ENCODE assay signal across 35 cellular contexts in genomic region chrX:119040432-119040831, GRCh38. TPM values are rescaled to one million over a fixed set of nuclear protein-coding genes. Genes with fewer than 3 reads are reported as not detected.
DNase-seq lines count a peak whose midpoint lies in the region; ATAC-seq and TF ChIP-seq lines count a peak whose summit lies in the region.
"Had no signal": no experiment of that assay in that cellular context is flagged by ENCODE, and none has a peak within 500 bp of the region (broad histone marks: within the 10 kb centered on the region; RNA-seq: fewer than 3 reads in every experiment).

No MANE protein-coding gene starts in this region.

- H3K14ac ChIP-seq in IMR-90 (replicated peaks; ENCODE audit: low read depth, low read length): no peak overlapping the region

- in situ Hi-C loops in IMR-90 (cut with MboI; ENCODE audit: low sequenced_read_pairs): no loop called here

- intact Hi-C loops in IMR-90 (cut with micrococcal nuclease): no loop called here
- intact Hi-C loops in lower lobe of right lung (cut with DNase I): no loop called here

- H2BK15ac ChIP-seq in IMR-90 (ENCODE audit: low read depth, low read length) (no peak overlapping the region), mesendoderm (replicated peaks; ENCODE audit: low read depth) (no peak overlapping the region)

- no peak for TF ChIP-seq RAD21 in IMR-90 (IDR thresholded peaks at IDR 0.05; ENCODE audit: low read length)

- no peaks in the 10 kb centered on the region for H3K9me3 ChIP-seq in IMR-90 (ENCODE audit: control insufficient read depth, insufficient read depth, low read length)
- no peaks in the 10 kb centered on the region for H3K9me3 ChIP-seq in endodermal cell (ENCODE audit: control insufficient read depth, low read length)
- no peaks in the 10 kb centered on the region for H3K9me3 ChIP-seq in lower lobe of right lung
- H3K9me3 ChIP-seq: Caco-2, gastrocnemius medialis, HAP-1, spleen, testis had no signal

- H4K8ac ChIP-seq in IMR-90 (ENCODE audit: low read depth in 2 of 2, low read length in 2 of 2): no peak overlapping the region
- no peak overlapping the region for H4K8ac ChIP-seq in mesendoderm (ENCODE audit: low read depth, low read length)

- ATAC-seq in IMR-90 (ENCODE audit: low read depth): no peak; the same call in 1 of the 2 replicates
- no peak for ATAC-seq in lower lobe of right lung
- ATAC-seq in HG03565 (IDR thresholded peaks at IDR 0.05; ENCODE audit: unreplicated experiment): no peak
- ATAC-seq: activated naive CD4-positive, alpha-beta T cell treated with anti-CD3 and anti-CD28 coated beads, Interleukin-2, amount 50 U/mL, for 72 hours; effector memory CD8-positive, alpha-beta T cell had no signal

- no peaks in the 10 kb centered on the region for H3K27me3 ChIP-seq in ACC112 (ENCODE audit: insufficient read depth, low read length)
- H3K27me3 ChIP-seq in IMR-90 (ENCODE audit: control insufficient read depth, insufficient read depth, low read length): no peaks in the 10 kb centered on the region
- H3K27me3 ChIP-seq in endodermal cell (ENCODE audit: control insufficient read depth, insufficient read depth, low read length, poor library complexity, severe bottlenecking): no peaks in the 10 kb centered on the region
- no peaks in the 10 kb centered on the region for H3K27me3 ChIP-seq in mesendoderm (ENCODE audit: insufficient read depth, low read length, poor library complexity)
- no peaks in the 10 kb centered on the region for H3K27me3 ChIP-seq in lower lobe of right lung (ENCODE audit: low read depth)
- H3K27me3 ChIP-seq: cardiac muscle cell, gastrocnemius medialis, hepatocyte, spleen, testis had no signal

- H3K79me1 ChIP-seq in IMR-90 (ENCODE audit: low read depth in 1 of 2, low read length in 2 of 2) (no peaks in the 10 kb centered on the region), mesendoderm (ENCODE audit: low read length) (no peaks in the 10 kb centered on the region)

- H3K4me3 ChIP-seq in ACC112 (ENCODE audit: low read depth, low read length) (peak overlapping the region; percentile 57), IMR-90 (ENCODE audit: insufficient read depth, low read depth, low read length) (no peak overlapping the region), endodermal cell (ENCODE audit: low read length) (no peak overlapping the region), mesendoderm (ENCODE audit: low read length) (no peak overlapping the region), lower lobe of right lung (no peak overlapping the region)
- H3K4me3 ChIP-seq: cardiac muscle cell, gastrocnemius medialis, HAP-1, hepatocyte, spleen, testis had no signal

- no peak overlapping the region for H4K91ac ChIP-seq in IMR-90 (ENCODE audit: insufficient read depth, low read depth, low read length)

- H3K4ac ChIP-seq in IMR-90 (ENCODE audit: low read depth, low read length): no peak overlapping the region
- no peak overlapping the region for H3K4ac ChIP-seq in mesendoderm (ENCODE audit: low read depth, low read length)

- CTCF ChIA-PET in IMR-90 (lab: Yijun Ruan, JAX): interaction anchor here (1.0 kb wide), 1 partner anchor 26 kb away, joined by 3 read pairs; no protein-coding TSS in a partner anchor

- POLR2A ChIA-PET in IMR-90 (lab: Charles Lee; ENCODE audit: unreplicated experiment): no interaction called here

- peak overlapping the region; percentile 46 for H3K27ac Mint-ChIP-seq in endodermal cell
- H3K27ac Mint-ChIP-seq: activated CD4-positive, alpha-beta T cell treated with anti-CD3 and anti-CD28 coated beads, Interleukin-2, amount 10 ng/mL, durations not matched to agents 24 days and 14 days; activated naive CD4-positive, alpha-beta T cell treated with anti-CD3 and anti-CD28 coated beads, Interleukin-2, amount 50 U/mL, for 72 hours; effector memory CD8-positive, alpha-beta T cell; memory B cell; stimulated activated naive CD8-positive, alpha-beta T cell treated with anti-CD3 and anti-CD28 coated beads, Interleukin-15, Interleukin-2, amounts not matched to agents 100 ng/mL and 50 ng/mL, for 24 hours had no signal

- H3K79me2 ChIP-seq in ACC112 (ENCODE audit: control insufficient read depth, insufficient read depth, low read length, unreplicated experiment) (no peaks in the 10 kb centered on the region), mesendoderm (ENCODE audit: control insufficient read depth, insufficient read depth, low read length) (no peaks in the 10 kb centered on the region)
- H3K79me2 ChIP-seq: hepatocyte, parathyroid adenoma had no signal

- no peak overlapping the region for H2AFZ ChIP-seq in ACC112 (ENCODE audit: low read length, unreplicated experiment)
- peak overlapping the region; percentile 29 for H2AFZ ChIP-seq in IMR-90 (replicated peaks; ENCODE audit: low read length, poor library complexity)
- H2AFZ ChIP-seq: hepatocyte, parathyroid adenoma had no signal

- no peak overlapping the region for H3K4me3 Mint-ChIP-seq in endodermal cell
- H3K4me3 Mint-ChIP-seq: activated CD4-positive, alpha-beta T cell treated with anti-CD3 and anti-CD28 coated beads, Interleukin-2, amount 10 ng/mL, durations not matched to agents 24 days and 14 days; effector memory CD8-positive, alpha-beta T cell; memory B cell; stimulated activated naive CD8-positive, alpha-beta T cell treated with anti-CD3 and anti-CD28 coated beads, Interleukin-15, Interleukin-2, amounts not matched to agents 100 ng/mL and 50 ng/mL, for 24 hours had no signal

- DNase-seq in IMR-90 (no peak), endodermal cell (peak; percentile 43), mesendoderm (peak; percentile 31), lower lobe of right lung (no peak), SKM-1 (lab: John Stamatoyannopoulos, UW; ENCODE audit: unreplicated experiment) (no peak)
- DNase-seq in activated CD4-positive, CD25-positive, alpha-beta regulatory T cell treated with anti-CD3 and anti-CD28 coated beads, Interleukin-2, amount 50 U/mL, for 72 hours: no peak
- DNase-seq: activated CD4-positive, alpha-beta T cell treated with anti-CD3 and anti-CD28 coated beads, Interleukin-2, amount 10 ng/mL, durations not matched to agents 24 days and 14 days; activated effector memory CD4-positive, alpha-beta T cell treated with Interleukin-2 at 50 U/mL for 16 hours; Caco-2; cortex of kidney; effector memory CD8-positive, alpha-beta T cell; NCI-H146; NCI-H526 treated with DMSO at 0.1 percent for 48 hours; NK-92 treated with Interleukin-12 subunit alpha and Interleukin-12 subunit beta, amount 100 ng/mL, for 24 hours; SHP77 treated with DMSO at 0.1 percent for 48 hours; spleen; stimulated activated CD4-positive, alpha-beta T cell treated with anti-CD3 and anti-CD28 coated beads, Interleukin-2, amount 100 ng/mL, for 24 hours; WERI-Rb-1 had no signal

- H2BK5ac ChIP-seq in IMR-90 (ENCODE audit: low read depth, low read length, poor library complexity, severe bottlenecking): no peak overlapping the region
- no peak overlapping the region for H2BK5ac ChIP-seq in mesendoderm (ENCODE audit: low read length)

- H2AK9ac ChIP-seq in IMR-90 (replicated peaks; ENCODE audit: low read depth, low read length, poor library complexity): no peak overlapping the region

- no TSS peak for BruUV-seq in IMR-90 (replicated peaks; lab: Mats Ljungman, UMichigan)

- H3K4me1 ChIP-seq in ACC112 (ENCODE audit: control insufficient read depth, insufficient read depth, low read length, unreplicated experiment) (peaks cover 26% of the 10 kb centered on the region), IMR-90 (ENCODE audit: control insufficient read depth, insufficient read depth, low read length) (peaks cover 3% of the 10 kb centered on the region; the same call in 1 of the 2 replicates), endodermal cell (ENCODE audit: control insufficient read depth, insufficient read depth, low read length) (peaks cover 11% of the 10 kb centered on the region), mesendoderm (ENCODE audit: control insufficient read depth, low read depth, low read length) (no peaks in the 10 kb centered on the region), lower lobe of right lung (peaks cover 12% of the 10 kb centered on the region)
- H3K4me1 ChIP-seq: Caco-2, gastrocnemius medialis, HAP-1, parathyroid adenoma had no signal

- H3K36me3 ChIP-seq in ACC112 (ENCODE audit: insufficient read depth, low read length) (no peaks in the 10 kb centered on the region), IMR-90 (ENCODE audit: control insufficient read depth, insufficient read depth, low read length) (no peaks in the 10 kb centered on the region), endodermal cell (ENCODE audit: control insufficient read depth, insufficient read depth, low read length) (no peaks in the 10 kb centered on the region), mesendoderm (ENCODE audit: control insufficient read depth, insufficient read depth, low read length) (no peaks in the 10 kb centered on the region), lower lobe of right lung (no peaks in the 10 kb centered on the region)
- H3K36me3 ChIP-seq: cardiac muscle cell, gastrocnemius medialis, HAP-1, spleen, WERI-Rb-1 had no signal

- no peak overlapping the region for H3K4me2 ChIP-seq in IMR-90 (ENCODE audit: low read depth, low read length)
- no peak overlapping the region for H3K4me2 ChIP-seq in mesendoderm (ENCODE audit: low read length)
- H3K4me2 ChIP-seq: hepatocyte, KMS-11 had no signal

- H3K23ac ChIP-seq in IMR-90 (ENCODE audit: low read depth, low read length): no peak overlapping the region
- no peak overlapping the region for H3K23ac ChIP-seq in mesendoderm (ENCODE audit: low read length)

- H2BK120ac ChIP-seq in IMR-90 (ENCODE audit: low read depth, low read length): no peak overlapping the region
- no peak overlapping the region for H2BK120ac ChIP-seq in mesendoderm (ENCODE audit: low read depth, low read length)

- TF ChIP-seq CTCF in IMR-90 (conservative IDR thresholded peaks at IDR 0.05; ENCODE audit: low read depth, low read length): no peak
- no peak for TF ChIP-seq CTCF in endodermal cell (conservative IDR thresholded peaks at IDR 0.05)
- no peak for TF ChIP-seq CTCF in lower lobe of right lung (IDR thresholded peaks at IDR 0.05)

- no peak for TF ChIP-seq POLR2A in IMR-90 (IDR thresholded peaks at IDR 0.05; ENCODE audit: low read depth, low read length)

- H3K56ac ChIP-seq in IMR-90 (ENCODE audit: extremely low read depth, insufficient read depth, low read length) (no peak overlapping the region), mesendoderm (ENCODE audit: low read length) (no peak overlapping the region)

- no peak overlapping the region for H4K5ac ChIP-seq in IMR-90 (ENCODE audit: low read depth, low read length)
- H4K5ac ChIP-seq in mesendoderm (ENCODE audit: low read length): no peak overlapping the region

- H2BK20ac ChIP-seq in IMR-90 (ENCODE audit: low read depth, low read length): no peak overlapping the region

- no peak overlapping the region for H3K9ac ChIP-seq in IMR-90 (ENCODE audit: low read depth, low read length)
- no peak overlapping the region for H3K9ac ChIP-seq in endodermal cell (ENCODE audit: extremely low read depth, low read length, poor library complexity, severe bottlenecking)
- H3K9ac ChIP-seq in mesendoderm (ENCODE audit: low read length): no peak overlapping the region
- H3K9ac ChIP-seq: KMS-11, parathyroid adenoma had no signal

- no peak overlapping the region for H3K18ac ChIP-seq in IMR-90 (ENCODE audit: low read depth, low read length)
- no peak overlapping the region for H3K18ac ChIP-seq in mesendoderm (ENCODE audit: low read length)

- H3K4me1 Mint-ChIP-seq in endodermal cell: peaks cover 15% of the 10 kb centered on the region
- H3K4me1 Mint-ChIP-seq: activated CD4-positive, alpha-beta T cell treated with anti-CD3 and anti-CD28 coated beads, Interleukin-2, amount 10 ng/mL, durations not matched to agents 24 days and 14 days; memory B cell had no signal

- H3K9me3 Mint-ChIP-seq in endodermal cell: peaks cover 52% of the 10 kb centered on the region
- H3K9me3 Mint-ChIP-seq: activated CD4-positive, alpha-beta T cell treated with anti-CD3 and anti-CD28 coated beads, Interleukin-2, amount 10 ng/mL, durations not matched to agents 24 days and 14 days; activated naive CD4-positive, alpha-beta T cell treated with anti-CD3 and anti-CD28 coated beads, Interleukin-2, amount 50 U/mL, for 72 hours; effector memory CD8-positive, alpha-beta T cell; memory B cell; stimulated activated naive CD8-positive, alpha-beta T cell treated with anti-CD3 and anti-CD28 coated beads, Interleukin-15, Interleukin-2, amounts not matched to agents 100 ng/mL and 50 ng/mL, for 24 hours had no signal

- H2AK5ac ChIP-seq in IMR-90 (ENCODE audit: low read depth, low read length) (no peak overlapping the region), mesendoderm (ENCODE audit: low read length) (no peak overlapping the region)

- dilution Hi-C loops in IMR-90 (cut with HindIII; ENCODE audit: low sequenced_read_pairs, unreplicated experiment): no loop called here

- peaks cover 3% of the 10 kb centered on the region; the same call in 1 of the 2 replicates for H3K9me1 ChIP-seq in IMR-90 (ENCODE audit: insufficient read depth, low read length)

- H3K36me3 Mint-ChIP-seq in endodermal cell (ENCODE audit: low read depth): no peaks in the 10 kb centered on the region
- H3K36me3 Mint-ChIP-seq: activated naive CD4-positive, alpha-beta T cell treated with anti-CD3 and anti-CD28 coated beads, Interleukin-2, amount 50 U/mL, for 72 hours; memory B cell had no signal

- H4K20me1 ChIP-seq in IMR-90 (ENCODE audit: insufficient read depth, low read length): no peaks in the 10 kb centered on the region

- WGBS in IMR-90 (ENCODE audit: extremely low coverage in 2 of 2, insufficient read length in 1 of 2), 2 experiments: no CpG with 5 or more reads among the region's 6 CpGs
- WGBS in endodermal cell (ENCODE audit: insufficient coverage in 1 of 2, insufficient read length in 1 of 2), 2 experiments: 61% methylated on average over 6 of the region's 6 CpGs; no CpG with 5 or more reads in 1 of the 2 experiments
- WGBS in mesendoderm (ENCODE audit: extremely low coverage, insufficient coverage, low lambda C conversion rate): no CpG with 5 or more reads among the region's 6 CpGs

- H3K27ac ChIP-seq in ACC112 (ENCODE audit: low read depth, low read length): peak overlapping the region; percentile 81
- H3K27ac ChIP-seq in IMR-90 (ENCODE audit: insufficient read depth, low read length): no peak overlapping the region
- H3K27ac ChIP-seq in endodermal cell (ENCODE audit: low read depth, low read length): no peak overlapping the region
- no peak overlapping the region for H3K27ac ChIP-seq in mesendoderm (ENCODE audit: low read depth, low read length)
- H3K27ac ChIP-seq in lower lobe of right lung: no peak overlapping the region
- H3K27ac ChIP-seq: C4-2B, cardiac muscle cell, hepatocyte, KMS-11, parathyroid adenoma, testis, WERI-Rb-1 had no signal

- H3K27me3 Mint-ChIP-seq in endodermal cell (ENCODE audit: insufficient read depth): no peaks in the 10 kb centered on the region
- H3K27me3 Mint-ChIP-seq: activated CD4-positive, alpha-beta T cell treated with anti-CD3 and anti-CD28 coated beads, Interleukin-2, amount 10 ng/mL, durations not matched to agents 24 days and 14 days; memory B cell; stimulated activated naive CD8-positive, alpha-beta T cell treated with anti-CD3 and anti-CD28 coated beads, Interleukin-15, Interleukin-2, amounts not matched to agents 100 ng/mL and 50 ng/mL, for 24 hours had no signal

RNA-seq across cellular contexts. Expression of gene CT47C1, which starts 32.4 kb away (rescaled TPM):
- total RNA-seq in IMR-90 (2012; rRNA removed): not detected in 2 replicates
- not detected in 2 replicates for polyA plus RNA-seq in IMR-90 (2012; rRNA removed)
- polyA plus RNA-seq in IMR-90 (2012; cell fraction: cytosol; rRNA removed): not detected in 2 replicates
- not detected in 2 replicates for polyA plus RNA-seq in IMR-90 (2012; cell fraction: nucleus; rRNA removed; ENCODE audit: low replicate concordance)
- not detected for total RNA-seq in endodermal cell
- polyA plus RNA-seq in endodermal cell (2013, experiment 1 of 2): not detected
- not detected for polyA plus RNA-seq in endodermal cell (2013, experiment 2 of 2)
- not detected for polyA plus RNA-seq in mesendoderm (2013, experiment 1 of 2)
- not detected for polyA plus RNA-seq in mesendoderm (2013, experiment 2 of 2)
- total RNA-seq in lower lobe of right lung: not detected
- total RNA-seq: activated CD4-positive, alpha-beta T cell treated with anti-CD3 and anti-CD28 coated beads, Interleukin-2, amount 10 ng/mL, durations not matched to agents 24 days and 14 days; activated CD8-positive, alpha-beta memory T cell treated with anti-CD3 and anti-CD28 coated beads for 36 hours; activated naive CD4-positive, alpha-beta T cell treated with anti-CD3 and anti-CD28 coated beads, Interleukin-2, amount 50 U/mL, for 72 hours; Caco-2; cardiac muscle cell; esophagus mucosa; gastrocnemius medialis; hepatocyte; spleen had no signal
- polyA plus RNA-seq: AG04450, cardiac muscle cell, hepatocyte, neural cell, spleen had no signal

Comparison
In these comparisons a context has a peak if more than half of its experiments do, and no peak if none do; other contexts are left out.
1. DNase-seq: peak in endodermal cell (single experiment) and mesendoderm (single experiment); none in IMR-90 (single experiment), lower lobe of right lung (single experiment), activated CD4-positive, CD25-positive, alpha-beta regulatory T cell treated with anti-CD3 and anti-CD28 coated beads, Interleukin-2, amount 50 U/mL, for 72 hours (single experiment) and SKM-1 (single experiment).